Comparison of ENCODE assay signal across 8 cellular contexts in the genomic region with DNA sequence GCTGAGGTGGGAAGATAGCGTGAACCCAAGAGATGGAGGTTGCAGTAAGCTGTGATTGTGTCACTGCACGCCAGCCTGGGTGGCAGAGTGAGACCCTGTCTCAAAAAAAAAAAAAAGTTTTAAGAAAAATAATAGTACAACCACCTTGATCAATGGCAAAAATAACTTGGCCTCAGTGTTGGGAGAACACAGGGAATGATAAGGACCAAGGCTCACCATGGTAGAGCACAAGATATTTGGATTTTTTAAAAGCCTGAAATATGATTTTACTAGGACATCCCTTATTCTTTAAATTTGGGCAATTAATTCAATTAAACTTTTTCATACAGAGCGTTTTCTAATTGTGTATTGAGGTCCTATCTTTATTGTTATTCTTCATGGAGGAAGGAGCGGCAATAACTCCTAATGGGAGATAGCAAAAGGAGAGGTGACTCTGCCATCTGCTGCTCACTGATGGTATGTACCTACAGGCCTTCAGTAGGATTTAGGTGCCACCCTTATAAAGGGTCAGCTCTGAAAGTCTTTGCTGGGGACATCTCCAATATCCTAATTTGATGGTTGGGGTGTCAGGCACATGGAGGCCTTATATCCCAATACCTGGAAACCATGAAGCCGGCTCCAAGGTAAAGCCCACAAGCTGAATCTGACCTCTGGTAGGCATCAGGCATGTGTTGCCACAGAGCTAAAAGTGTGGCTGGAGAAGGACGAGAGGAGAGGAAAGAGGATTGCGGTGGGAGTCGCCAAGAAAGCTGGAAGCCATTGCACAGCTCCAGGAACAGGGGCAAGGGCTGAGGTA. TPM values are rescaled to one million over a fixed set of nuclear protein-coding genes. Genes with fewer than 3 reads are reported as not detected.
DNase-seq lines count a peak whose midpoint lies in the region; TF ChIP-seq lines count a peak whose summit lies in the region.

No MANE protein-coding gene starts in this region.

- no peak overlapping the region for H3K4me3 ChIP-seq in astrocyte of the cerebellum (ENCODE audit: low read depth, low read length)

- in situ Hi-C loops in astrocyte of the cerebellum (cut with HindIII; ENCODE audit: low sequenced_read_pairs): loop anchor here (10.0 kb wide), 1 partner anchor 96 kb away; no protein-coding TSS in a partner anchor

- intact Hi-C loops in posterior vena cava (cut with DNase I): loop anchor here (5.0 kb wide), 1 partner anchor 118 kb away; no protein-coding TSS in a partner anchor

- peak; percentile 71 for TF ChIP-seq CTCF in astrocyte of the cerebellum (IDR thresholded peaks at IDR 0.05; ENCODE audit: low read depth, low read length, missing control alignments)

- DNase-seq in COLO829 (ENCODE audit: low spot score) (peak; percentile 73), HCEC 1CT (peak; percentile 40), NCI-H82 treated with DMSO at 0.1 percent for 48 hours (lab: John Stamatoyannopoulos, UW; ENCODE audit: unreplicated experiment) (peak; percentile 21), astrocyte of the cerebellum (ENCODE audit: low read depth) (peak; percentile 29), iPS-NIHi11 (ENCODE audit: low spot score) (peak; percentile 76), posterior vena cava (ENCODE audit: low spot score) (no peak), T-helper 9 cell (no peak)
- peak; percentile 12 for DNase-seq in stimulated activated CD4-positive, alpha-beta T cell treated with anti-CD3 and anti-CD28 coated beads, Interleukin-4, amount 100 ng/mL, for 1 hour

RNA-seq across cellular contexts. Expression of gene POLD3, which starts 21.9 kb away (rescaled TPM):
- 10 to 100 TPM; 15.2 to 16.1 TPM for total RNA-seq in posterior vena cava

Comparison
In these comparisons a context has a peak if more than half of its experiments do, and no peak if none do; other contexts are left out.
1. DNase-seq: peak in COLO829 (single experiment), HCEC 1CT (single experiment), NCI-H82 treated with DMSO at 0.1 percent for 48 hours (single experiment), astrocyte of the cerebellum (single experiment), iPS-NIHi11 (single experiment) and stimulated activated CD4-positive, alpha-beta T cell treated with anti-CD3 and anti-CD28 coated beads, Interleukin-4, amount 100 ng/mL, for 1 hour (single experiment); none in posterior vena cava (single experiment) and T-helper 9 cell (single experiment).